15 cellular contexts compared by ENCODE assay signal in the genomic region with DNA sequence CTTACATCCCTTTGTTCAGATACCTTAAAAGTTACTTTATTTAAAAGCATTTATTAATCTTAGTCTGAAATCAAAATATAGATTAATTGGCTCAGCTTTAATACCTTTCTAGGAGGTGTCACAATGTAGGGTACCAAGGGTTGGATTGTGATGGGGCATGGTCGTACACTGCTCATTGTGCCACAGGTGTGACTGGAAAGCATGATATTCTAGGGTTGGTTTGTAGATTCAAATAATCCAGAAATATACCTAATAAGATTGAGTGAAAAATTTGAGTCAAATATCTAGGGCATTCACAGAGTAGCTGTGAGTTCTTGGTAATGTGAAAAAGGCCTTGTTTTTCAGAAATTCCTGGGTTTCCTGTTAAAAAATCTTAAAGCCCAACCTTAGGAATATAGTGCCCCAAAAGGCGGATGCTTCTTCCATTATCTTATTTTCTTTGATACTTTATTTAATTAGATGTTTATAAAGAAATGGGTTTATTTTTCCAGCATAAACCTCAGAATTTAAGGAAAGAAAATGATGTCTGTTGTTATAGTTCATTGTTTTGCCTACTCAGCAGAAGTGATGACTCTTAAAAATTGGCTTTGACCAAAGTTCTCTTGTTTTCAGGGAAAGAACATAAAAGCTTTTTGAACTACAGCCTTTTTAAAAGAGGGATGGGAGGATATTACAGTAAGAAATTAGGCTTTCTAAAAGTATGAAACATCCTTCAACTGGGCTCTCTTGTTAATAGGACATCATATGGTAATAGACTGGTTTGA. TPM values are rescaled to one million over a fixed set of nuclear protein-coding genes. Genes with fewer than 3 reads are reported as not detected.
DNase-seq lines count a peak whose midpoint lies in the region; ATAC-seq, FAIRE-seq and TF ChIP-seq lines count a peak whose summit lies in the region.
"Had no signal": no experiment of that assay in that cellular context is flagged by ENCODE, and none has a peak within 500 bp of the region (broad histone marks: within the 10 kb centered on the region; RNA-seq: fewer than 3 reads in every experiment).

No MANE protein-coding gene starts in this region.

- no peak overlapping the region for H4K8ac ChIP-seq in H1 (ENCODE audit: extremely low read depth, insufficient read depth, low read length)

- H3K27ac Mint-ChIP-seq in activated naive CD4-positive, alpha-beta T cell treated with anti-CD3 and anti-CD28 coated beads, Interleukin-2, amount 50 U/mL, for 24 hours: peak overlapping the region; percentile 55

- no peak for TF ChIP-seq RAD21 in H1 (IDR thresholded peaks at IDR 0.05 in 1 of 2, conservative IDR thresholded peaks at IDR 0.05 in 1 of 2; ENCODE audit: low read depth in 2 of 2, low read length in 2 of 2)

- H3K9me2 ChIP-seq in Loucy (replicated peaks; ENCODE audit: low read depth, low read length): no peaks in the 10 kb centered on the region

- H3K4me3 ChIP-seq in Loucy (ENCODE audit: low read length, poor library complexity, severe bottlenecking): peak overlapping the region; percentile 45
- H3K4me3 ChIP-seq in H1 (ENCODE audit: extremely low read depth in 1 of 4, insufficient read depth in 2 of 4, low read depth in 3 of 4, low read length in 4 of 4): no peak overlapping the region

- H3K79me1 ChIP-seq in H1 (ENCODE audit: low read depth, low read length): peaks cover 2% of the 10 kb centered on the region; the same call in 1 of the 2 replicates

- H2BK5ac ChIP-seq in H1 (ENCODE audit: low read depth, low read length): no peak overlapping the region

- H2BK15ac ChIP-seq in H1 (ENCODE audit: low read length): no peak overlapping the region

- H3K79me2 ChIP-seq in Loucy (ENCODE audit: insufficient read depth, low read length) (peaks cover 69% of the 10 kb centered on the region), H1 (ENCODE audit: control insufficient read depth in 1 of 2, insufficient read depth in 2 of 2, low read length in 2 of 2) (peaks cover 10 to 41% of the 10 kb centered on the region in 2 experiments)

- H4K20me1 ChIP-seq in Loucy (ENCODE audit: insufficient read depth, low read length, poor library complexity, severe bottlenecking) (peaks cover 75% of the 10 kb centered on the region), H1 (replicated peaks in 1 of 2; ENCODE audit: control insufficient read depth in 1 of 2, insufficient read depth in 2 of 2, low read length in 2 of 2) (peaks cover 2 to 3% of the 10 kb centered on the region in 2 experiments)

- 88% methylated on average over 2 of the region's 2 CpGs; no CpG with 5 or more reads in 1 of the 2 experiments for WGBS in H1 (ENCODE audit: extremely low coverage in 1 of 2, insufficient coverage in 1 of 2, insufficient read length in 1 of 2, insufficient replicate concordance in 2 of 2, low coverage in 1 of 2, low lambda C conversion rate in 2 of 2, missing lambda C conversion rate in 1 of 2), 2 experiments

- no peaks in the 10 kb centered on the region for H3K9me3 Mint-ChIP-seq in activated naive CD4-positive, alpha-beta T cell treated with anti-CD3 and anti-CD28 coated beads, Interleukin-2, amount 50 U/mL, for 24 hours
- H3K9me3 Mint-ChIP-seq: H9, IgD-negative memory B cell had no signal

- no peak for TF ChIP-seq EP300 in H1 (IDR thresholded peaks at IDR 0.05; ENCODE audit: borderline replicate concordance in 1 of 2, low read depth in 2 of 2, low read length in 2 of 2)

- H3K27me3 Mint-ChIP-seq in activated naive CD4-positive, alpha-beta T cell treated with anti-CD3 and anti-CD28 coated beads, Interleukin-2, amount 50 U/mL, for 24 hours: no peaks in the 10 kb centered on the region
- H3K27me3 Mint-ChIP-seq: IgD-negative memory B cell had no signal

- POLR2A ChIA-PET in H1 (lab: Charles Lee; ENCODE audit: partially characterized antibody): interaction anchor here (0.6 to 2.8 kb wide), 14 partner anchors 9 to 272 kb away, joined by 3 to 14 read pairs (median 6); a partner anchor contains a TSS

- no peak overlapping the region for H2BK12ac ChIP-seq in H1 (ENCODE audit: low read depth, low read length)

- peaks cover 43% of the 10 kb centered on the region for H3K4me1 ChIP-seq in Loucy (ENCODE audit: insufficient read depth, low read length, poor library complexity, severe bottlenecking)
- H3K4me1 ChIP-seq in H1 (replicated peaks in 1 of 4; ENCODE audit: control insufficient read depth in 3 of 4, insufficient read depth in 4 of 4, low read length in 3 of 4): peaks cover 0 to 4% (median 0%) of the 10 kb centered on the region in 4 experiments; a peak in 2 of 7 replicates

- DNase-seq in activated naive CD4-positive, alpha-beta T cell treated with Interleukin-2 at 50 U/mL for 16 hours: no peak
- no peak for DNase-seq in H1 (ENCODE audit: low read depth in 1 of 2, low spot score in 2 of 2)
- no peak for DNase-seq in amniotic stem cell (lab: John Stamatoyannopoulos, UW)
- DNase-seq in NCI-H524 treated with DMSO at 0.1 percent for 48 hours (lab: John Stamatoyannopoulos, UW): no peak
- DNase-seq: C1 segment of cervical spinal cord, DMS 273 treated with DMSO at 0.1 percent for 48 hours, H9, NCI-H187, NCI-H774, PC-3 had no signal

- peak; percentile 0 to 25; a peak in 2 of 3 replicates for TF ChIP-seq POLR2A in H1 (IDR thresholded peaks at IDR 0.05; ENCODE audit: control extremely low read depth in 1 of 2, low read depth in 2 of 2, low read length in 2 of 2)

- H3K9me3 ChIP-seq in Loucy (ENCODE audit: insufficient read depth, low read depth, low read length): no peaks in the 10 kb centered on the region
- H3K9me3 ChIP-seq in H1 (ENCODE audit: insufficient read depth in 2 of 2, low read depth in 1 of 2, low read length in 1 of 2): no peaks in the 10 kb centered on the region

- H4K5ac ChIP-seq in H1 (ENCODE audit: insufficient read length, low read depth, low read length): no peak overlapping the region

- H3K56ac ChIP-seq in H1 (replicated peaks; ENCODE audit: insufficient read length, low read depth, low read length): no peak overlapping the region

- 0 out of 2 replicates have a peak, but pooled peaks cover 3% of the 10 kb centered on the region for H3K23me2 ChIP-seq in H1 (ENCODE audit: low read depth, low read length)

- ATAC-seq in GM21737 (IDR thresholded peaks at IDR 0.05; ENCODE audit: unreplicated experiment): no peak
- ATAC-seq: PC-3 had no signal

- FAIRE-seq in H1 (lab: Jason Lieb, UNC): no peak

- no peak overlapping the region for H3K23ac ChIP-seq in H1 (ENCODE audit: insufficient read length)

- peaks cover 39% of the 10 kb centered on the region for H3K36me3 Mint-ChIP-seq in activated naive CD4-positive, alpha-beta T cell treated with anti-CD3 and anti-CD28 coated beads, Interleukin-2, amount 50 U/mL, for 24 hours

- H2AK5ac ChIP-seq in H1 (ENCODE audit: low read depth, low read length): no peak overlapping the region

- no peak overlapping the region for H2AFZ ChIP-seq in Loucy (ENCODE audit: low read length)
- H2AFZ ChIP-seq in H1 (ENCODE audit: low read length): no peak overlapping the region

- H3K4me1 Mint-ChIP-seq in activated naive CD4-positive, alpha-beta T cell treated with anti-CD3 and anti-CD28 coated beads, Interleukin-2, amount 50 U/mL, for 24 hours: peaks cover 58% of the 10 kb centered on the region

- H3K36me3 ChIP-seq in Loucy (ENCODE audit: insufficient read depth, low read length) (peaks cover 70% of the 10 kb centered on the region), H1 (ENCODE audit: control insufficient read depth in 2 of 4, insufficient read depth in 4 of 4, low read length in 3 of 4) (peaks cover 24 to 73% (median 57%) of the 10 kb centered on the region in 4 experiments)

- no peak overlapping the region for H4K91ac ChIP-seq in H1 (replicated peaks; ENCODE audit: insufficient read length, low read length)

- CTCF ChIA-PET in H1 (lab: Charles Lee; ENCODE audit: partially characterized antibody): interaction anchor here (0.6 kb wide), 2 partner anchors 14 to 16 kb away, joined by 3 read pairs; no protein-coding TSS in a partner anchor

- H3K4me2 ChIP-seq in Loucy (ENCODE audit: low read depth, low read length, poor library complexity, severe bottlenecking): peak overlapping the region; percentile 100
- no peak overlapping the region for H3K4me2 ChIP-seq in H1 (ENCODE audit: insufficient read depth in 1 of 2, low read depth in 2 of 2, low read length in 2 of 2)

- TF ChIP-seq CTCF in Loucy (conservative IDR thresholded peaks at IDR 0.05; ENCODE audit: low read length) (no peak), H1 (IDR thresholded peaks at IDR 0.05; ENCODE audit: control extremely low read depth in 1 of 3, insufficient read depth in 1 of 3, low read depth in 1 of 3, low read length in 3 of 3) (no peak)

- no peak overlapping the region for H3K14ac ChIP-seq in H1 (ENCODE audit: insufficient read length)

- H3K27me3 ChIP-seq in Loucy (ENCODE audit: insufficient read depth, low read length, poor library complexity, severe bottlenecking) (peaks cover 3% of the 10 kb centered on the region), H1 (replicated peaks in 1 of 4; ENCODE audit: control insufficient read depth in 3 of 4, extremely low read depth in 1 of 4, insufficient read depth in 3 of 4, low read length in 3 of 4) (no peaks in the 10 kb centered on the region)

- no peak overlapping the region for H2BK20ac ChIP-seq in H1 (ENCODE audit: low read length)

- H3K27ac ChIP-seq in H1 (ENCODE audit: low read depth, low read length): no peak overlapping the region
- H3K27ac ChIP-seq: RWPE1 had no signal

- no peak overlapping the region for H3K4ac ChIP-seq in H1 (replicated peaks; ENCODE audit: insufficient read length, low read depth, low read length)

- H3F3A ChIP-seq in Loucy (ENCODE audit: low read depth): no peaks in the 10 kb centered on the region; the same call in 1 of the 2 replicates

- no peak overlapping the region for H3K4me3 Mint-ChIP-seq in activated naive CD4-positive, alpha-beta T cell treated with anti-CD3 and anti-CD28 coated beads, Interleukin-2, amount 50 U/mL, for 24 hours
- H3K4me3 Mint-ChIP-seq: H9 had no signal

- H3K9ac ChIP-seq in Loucy (ENCODE audit: low read depth, low read length, poor library complexity, severe bottlenecking) (peak overlapping the region; percentile 21), H1 (replicated peaks in 1 of 4; ENCODE audit: extremely low read depth in 1 of 4, low read depth in 3 of 4, low read length in 3 of 4) (no peak overlapping the region)

- H3K18ac ChIP-seq in H1 (ENCODE audit: extremely low read depth, low read length): no peak overlapping the region

- H2BK120ac ChIP-seq in H1 (replicated peaks; ENCODE audit: low read depth, low read length): no peak overlapping the region

RNA-seq across cellular contexts. Expression of a gene that starts 4.9 kb away (rescaled TPM):
- 165 and 171 TPM in 2 replicates for total RNA-seq in H1 (2021; fragmentation: NEBNext Ultra II Directional; extraction: Animal tissue kit (Norgen Biotek cat#: 25700))
- polyA plus RNA-seq in H1 (2011; rRNA removed): 38.5 and 48.0 TPM in 2 replicates
- polyA plus RNA-seq in H1 (2011; cell fraction: cytosol; rRNA removed): 85.2 TPM
- polyA plus RNA-seq in H1 (2011; cell fraction: nucleus; rRNA removed): 72.6 TPM
- 94.8 to 126 TPM (median 106 TPM) in 4 replicates for polyA plus RNA-seq in H1 (2012, experiment 1 of 2)
- polyA plus RNA-seq in H1 (2012, experiment 2 of 2): 25.7 TPM
- polyA plus RNA-seq in H1 (2013, experiment 1 of 2): 103 TPM
- 96.2 TPM for polyA plus RNA-seq in H1 (2013, experiment 2 of 2)
- polyA minus RNA-seq in H1 (2011; rRNA and poly(A)+ RNA removed): 103 and 125 TPM in 2 replicates
- 75.4 TPM for polyA minus RNA-seq in H1 (2011; cell fraction: cytosol; rRNA and poly(A)+ RNA removed)
- polyA minus RNA-seq in H1 (2011; cell fraction: nucleus; rRNA and poly(A)+ RNA removed): 91.8 TPM

RNA-seq across cellular contexts. Expression of a gene that starts 44.9 kb away (rescaled TPM):
- 13.6 and 17.0 TPM in 2 replicates for total RNA-seq in H1 (2021; fragmentation: NEBNext Ultra II Directional; extraction: Animal tissue kit (Norgen Biotek cat#: 25700))
- 11.9 and 17.2 TPM in 2 replicates for polyA plus RNA-seq in H1 (2011; rRNA removed)
- polyA plus RNA-seq in H1 (2011; cell fraction: cytosol; rRNA removed): 23.0 TPM
- polyA plus RNA-seq in H1 (2011; cell fraction: nucleus; rRNA removed): 111 TPM
- polyA plus RNA-seq in H1 (2012, experiment 1 of 2): 11.1 to 14.6 TPM (median 11.9 TPM) in 4 replicates
- polyA plus RNA-seq in H1 (2012, experiment 2 of 2): 3.3 TPM
- polyA plus RNA-seq in H1 (2013, experiment 1 of 2): 7.3 TPM
- 5.9 TPM for polyA plus RNA-seq in H1 (2013, experiment 2 of 2)
- 21.8 and 22.1 TPM in 2 replicates for polyA minus RNA-seq in H1 (2011; rRNA and poly(A)+ RNA removed)
- 12.0 TPM for polyA minus RNA-seq in H1 (2011; cell fraction: cytosol; rRNA and poly(A)+ RNA removed)
- polyA minus RNA-seq in H1 (2011; cell fraction: nucleus; rRNA and poly(A)+ RNA removed): 46.1 TPM
